10 cellular contexts compared by ENCODE assay signal in the genomic region with DNA sequence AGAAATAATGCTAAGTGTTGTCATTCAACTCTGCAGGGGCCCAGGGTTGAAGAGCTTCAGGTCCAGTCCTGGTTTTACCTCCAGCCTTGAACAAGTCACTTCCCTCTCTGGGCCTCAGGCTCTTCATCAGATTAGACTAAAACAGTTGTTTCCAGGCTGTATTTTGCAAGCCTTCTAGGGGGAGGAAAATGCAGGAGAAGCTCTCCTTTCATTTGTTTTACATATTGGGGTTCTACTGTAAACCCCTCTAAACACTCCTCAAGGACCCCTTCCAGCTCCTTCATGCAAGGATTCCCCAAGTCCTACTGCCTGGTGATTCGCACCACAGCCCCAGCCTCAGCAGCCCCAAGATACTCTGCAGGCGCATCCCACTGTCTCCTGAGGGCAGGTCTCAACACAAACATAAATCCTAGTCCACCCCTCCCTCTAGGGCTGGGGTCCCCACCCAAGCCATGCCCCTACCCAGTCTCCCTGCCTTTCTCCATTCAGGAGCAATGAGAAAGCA. TPM values are rescaled to one million over a fixed set of nuclear protein-coding genes. Genes with fewer than 3 reads are reported as not detected.
DNase-seq lines count a peak whose midpoint lies in the region; ATAC-seq and TF ChIP-seq lines count a peak whose summit lies in the region.
"Had no signal": no experiment of that assay in that cellular context is flagged by ENCODE, and none has a peak within 500 bp of the region (broad histone marks: within the 10 kb centered on the region; RNA-seq: fewer than 3 reads in every experiment).

No MANE protein-coding gene starts in this region.

- no peaks in the 10 kb centered on the region for H3K79me2 ChIP-seq in OCI-LY7 (ENCODE audit: insufficient read depth, low read depth, low read length)

- no peak for ATAC-seq in GM21576 (IDR thresholded peaks at IDR 0.05; ENCODE audit: unreplicated experiment)

- H3K4me3 ChIP-seq in OCI-LY7 (ENCODE audit: low read depth, low read length, poor library complexity, severe bottlenecking) (no peak overlapping the region), fibroblast of pulmonary artery (replicated peaks; ENCODE audit: low read depth, low read length) (no peak overlapping the region), skin epidermis (peak overlapping the region in 1 of 7 experiments; percentile 4)
- H3K4me3 ChIP-seq: SJSA1 had no signal

- intact Hi-C loops in activated CD4-positive, alpha-beta T cell treated with anti-CD3 and anti-CD28 coated beads, Interleukin-2, amount 10 ng/mL, durations not matched to agents 24 days and 14 days (cut with micrococcal nuclease), result no loop called here
- intact Hi-C loops in OCI-LY7 (cut with micrococcal nuclease; ENCODE audit: unreplicated experiment), result no loop called here

- no peaks in the 10 kb centered on the region for H3K36me3 ChIP-seq in OCI-LY7 (ENCODE audit: insufficient read depth, low read length)
- H3K36me3 ChIP-seq: SJSA1 had no signal

- no peaks in the 10 kb centered on the region for H3K36me3 Mint-ChIP-seq in activated CD4-positive, alpha-beta T cell treated with anti-CD3 and anti-CD28 coated beads, Interleukin-2, amount 10 ng/mL, durations not matched to agents 24 days and 14 days (ENCODE audit: low read depth)

- DNase-seq in activated CD4-positive, alpha-beta T cell treated with anti-CD3 and anti-CD28 coated beads, Interleukin-2, amount 10 ng/mL, durations not matched to agents 24 days and 14 days, result peak; percentile 65
- DNase-seq in activated CD4-positive, alpha-beta T cell treated with anti-CD3 and anti-CD28 coated beads, Interleukin-2, amount 50 U/mL, for 1 hour, result no peak
- DNase-seq in OCI-LY7 (ENCODE audit: low spot score), result peak; percentile 74
- DNase-seq in fibroblast of pulmonary artery (ENCODE audit: low read depth), result peak; percentile 89
- no peak for DNase-seq in stimulated activated CD8-positive, alpha-beta memory T cell treated with anti-CD3 and anti-CD28 coated beads, Interleukin-4, amount 100 ng/mL, for 48 hours
- no peak for DNase-seq in cerebellar nuclear complex (lab: John Stamatoyannopoulos, UW)

- no TSS peak for BruUV-seq in OCI-LY7 (replicated peaks; lab: Mats Ljungman, UMichigan)

- H3K9me3 Mint-ChIP-seq in activated CD4-positive, alpha-beta T cell treated with anti-CD3 and anti-CD28 coated beads, Interleukin-2, amount 10 ng/mL, durations not matched to agents 24 days and 14 days, result no peaks in the 10 kb centered on the region

- H3K4me1 ChIP-seq in OCI-LY7 (ENCODE audit: insufficient read depth, low read length, poor library complexity, severe bottlenecking), result peaks cover 6% of the 10 kb centered on the region
- H3K4me1 ChIP-seq: Caco-2, SJSA1 had no signal

- no peaks in the 10 kb centered on the region for H4K20me1 ChIP-seq in OCI-LY7 (ENCODE audit: insufficient read depth, low read length)

- H3K4me3 Mint-ChIP-seq in activated CD4-positive, alpha-beta T cell treated with anti-CD3 and anti-CD28 coated beads, Interleukin-2, amount 10 ng/mL, durations not matched to agents 24 days and 14 days, result no peak overlapping the region

- peaks cover 5% of the 10 kb centered on the region for H3K27me3 Mint-ChIP-seq in activated CD4-positive, alpha-beta T cell treated with anti-CD3 and anti-CD28 coated beads, Interleukin-2, amount 10 ng/mL, durations not matched to agents 24 days and 14 days

- H3K4me1 Mint-ChIP-seq in activated CD4-positive, alpha-beta T cell treated with anti-CD3 and anti-CD28 coated beads, Interleukin-2, amount 10 ng/mL, durations not matched to agents 24 days and 14 days, result peaks cover 3% of the 10 kb centered on the region

- H3K27ac Mint-ChIP-seq in activated CD4-positive, alpha-beta T cell treated with anti-CD3 and anti-CD28 coated beads, Interleukin-2, amount 10 ng/mL, durations not matched to agents 24 days and 14 days, result no peak overlapping the region

- H3K27ac ChIP-seq in OCI-LY7 (ENCODE audit: low read depth, low read length, poor library complexity, severe bottlenecking) (no peak overlapping the region), skin epidermis (peak overlapping the region in 17 of 21 experiments; percentile 2 to 83 (median 65))
- H3K27ac ChIP-seq: SJSA1 had no signal

- TF ChIP-seq CTCF in OCI-LY7 (conservative IDR thresholded peaks at IDR 0.05; ENCODE audit: low read length), result no peak
- no peak for TF ChIP-seq CTCF in fibroblast of pulmonary artery (IDR thresholded peaks at IDR 0.05; ENCODE audit: low read length, missing control alignments)

- POLR2A ChIA-PET in OCI-LY7 (lab: Charles Lee), result no interaction called here

- peak overlapping the region; percentile 43 for H3K4me2 ChIP-seq in OCI-LY7 (ENCODE audit: low read length)

- no peaks in the 10 kb centered on the region for H3K9me2 ChIP-seq in OCI-LY7 (ENCODE audit: insufficient read depth, low read length)

- CTCF ChIA-PET in OCI-LY7 (lab: Charles Lee; ENCODE audit: unreplicated experiment), result no interaction called here

- H3K9me3 ChIP-seq in OCI-LY7 (ENCODE audit: low read length), result no peaks in the 10 kb centered on the region
- H3K9me3 ChIP-seq: Caco-2, SJSA1 had no signal

- H2AFZ ChIP-seq in OCI-LY7 (ENCODE audit: low read length), result peak overlapping the region; percentile 85

RNA-seq across cellular contexts. Expression of gene SDR9C7, which starts 2.7 kb away (rescaled TPM):
- total RNA-seq in activated CD4-positive, alpha-beta T cell treated with anti-CD3 and anti-CD28 coated beads, Interleukin-2, amount 10 ng/mL, durations not matched to agents 24 days and 14 days, result not detected in 2 replicates
- not detected in 2 replicates for total RNA-seq in OCI-LY7 (2014; rRNA removed; shearing (Covaris generic))
- total RNA-seq in OCI-LY7 (2022), result not detected in 2 replicates
- total RNA-seq: Caco-2, SJSA1 had no signal

RNA-seq across cellular contexts. Expression of gene RDH16, which starts 25.9 kb away (rescaled TPM):
- total RNA-seq in activated CD4-positive, alpha-beta T cell treated with anti-CD3 and anti-CD28 coated beads, Interleukin-2, amount 10 ng/mL, durations not matched to agents 24 days and 14 days, result 0.38 and 0.42 TPM in 2 replicates
- total RNA-seq in OCI-LY7 (2014; rRNA removed; shearing (Covaris generic)), result 0.06 and 0.15 TPM in 2 replicates
- 0.13 and 0.41 TPM in 2 replicates for total RNA-seq in OCI-LY7 (2022)

Comparison
In these comparisons a context has a peak if more than half of its experiments do, and no peak if none do; other contexts are left out.
1. DNase-seq: peak in activated CD4-positive, alpha-beta T cell treated with anti-CD3 and anti-CD28 coated beads, Interleukin-2, amount 10 ng/mL, durations not matched to agents 24 days and 14 days (single experiment), OCI-LY7 (single experiment) and fibroblast of pulmonary artery (single experiment); none in activated CD4-positive, alpha-beta T cell treated with anti-CD3 and anti-CD28 coated beads, Interleukin-2, amount 50 U/mL, for 1 hour (single experiment), stimulated activated CD8-positive, alpha-beta memory T cell treated with anti-CD3 and anti-CD28 coated beads, Interleukin-4, amount 100 ng/mL, for 48 hours (single experiment) and cerebellar nuclear complex (0 of 2).